Comparison of ENCODE assay signal across 15 cellular contexts in the genomic region with DNA sequence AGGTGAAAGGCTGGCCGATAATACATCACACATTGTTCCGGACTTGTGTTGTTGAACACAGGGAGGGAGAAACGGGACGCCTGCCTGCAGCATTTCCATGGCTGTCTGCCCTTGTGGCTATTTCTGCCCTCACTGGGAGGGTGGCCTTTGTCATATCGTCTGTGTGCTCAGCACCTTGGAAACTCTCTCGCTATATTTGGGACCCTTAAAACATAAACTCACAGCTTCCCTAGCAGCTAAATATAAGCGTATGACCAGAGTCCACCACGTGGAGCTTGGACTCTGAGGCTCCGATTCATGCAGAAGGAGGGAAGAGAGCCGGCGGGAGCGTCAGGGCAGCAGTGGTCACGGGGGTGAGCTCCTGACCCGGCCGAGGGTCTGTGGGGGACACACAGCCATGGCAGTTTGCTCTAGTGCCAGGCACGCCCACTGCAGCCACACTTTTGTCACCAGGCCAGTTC.
"Had no signal": no experiment of that assay in that cellular context is flagged by ENCODE, and none has a peak within 500 bp of the region (broad histone marks: within the 10 kb centered on the region; RNA-seq: fewer than 3 reads in every experiment).

No MANE protein-coding gene starts in this region.

- FAIRE-seq: small intestine, TTC549 had no signal

- DNase-seq: activated CD4-positive, alpha-beta T cell treated with anti-CD3 and anti-CD28 coated beads for 48 hours; activated CD8-positive, alpha-beta T cell treated with anti-CD3 and anti-CD28 coated beads for 36 hours; activated effector memory CD4-positive, alpha-beta T cell treated with Interleukin-2 at 50 U/mL for 16 hours; activated T-cell treated with anti-CD3 and anti-CD28 coated beads, Interleukin-2, amount 50 U/mL, for 4 hours; amygdala; islet precursor cell; small intestine; stimulated activated CD4-positive, alpha-beta T cell treated with anti-CD3 and anti-CD28 coated beads, Interleukin-4, amount 100 ng/mL, for 24 hours; stimulated activated naive CD4-positive, alpha-beta T cell; substantia nigra; transverse colon had no signal

- H3K27ac ChIP-seq: hepatocyte, transverse colon had no signal

- H3K4me1 ChIP-seq: transverse colon had no signal

- ATAC-seq: activated CD8-positive, alpha-beta T cell treated with anti-CD3 and anti-CD28 coated beads for 36 hours; activated T-cell treated with anti-CD3 and anti-CD28 coated beads, Interleukin-2, amount 50 U/mL, for 4 hours; WTC11 had no signal

- H3K4me3 Mint-ChIP-seq: activated CD8-positive, alpha-beta T cell treated with anti-CD3 and anti-CD28 coated beads for 36 hours; activated naive CD8-positive, alpha-beta T cell; activated T-cell treated with anti-CD3 and anti-CD28 coated beads, Interleukin-2, amount 50 U/mL, for 4 hours; WTC11 had no signal

- H3K27me3 ChIP-seq: hepatocyte, transverse colon had no signal

- H3K27ac Mint-ChIP-seq: activated CD8-positive, alpha-beta T cell treated with anti-CD3 and anti-CD28 coated beads for 36 hours; activated naive CD8-positive, alpha-beta T cell; WTC11 had no signal

- H3K36me3 Mint-ChIP-seq: activated naive CD8-positive, alpha-beta T cell; WTC11 had no signal

- H3K36me3 ChIP-seq: transverse colon had no signal

- H3K4me2 ChIP-seq: hepatocyte had no signal

- H2AFZ ChIP-seq: hepatocyte had no signal

- H3K79me2 ChIP-seq: hepatocyte had no signal

- H3K9me3 ChIP-seq: transverse colon had no signal

- H3K4me3 ChIP-seq: hepatocyte, transverse colon had no signal

- H3K9me3 Mint-ChIP-seq: activated CD8-positive, alpha-beta T cell treated with anti-CD3 and anti-CD28 coated beads for 36 hours; activated T-cell treated with anti-CD3 and anti-CD28 coated beads, Interleukin-2, amount 50 U/mL, for 4 hours; WTC11 had no signal
